8 cellular contexts compared by ENCODE assay signal in genomic region chr18:58991127-58991798, GRCh38.
DNase-seq lines count a peak whose midpoint lies in the region; ATAC-seq and TF ChIP-seq lines count a peak whose summit lies in the region.

No MANE protein-coding gene starts in this region.

- in situ Hi-C loops in GM13976 (cut with MboI; ENCODE audit: low sequenced_read_pairs, unreplicated experiment): no loop called here

- H3K4me3 ChIP-seq in HCT116 (replicated peaks in 1 of 2; ENCODE audit: low read depth in 1 of 2, low read length in 2 of 2) (peak overlapping the region in 1 of 2 experiments; percentile 18; a peak in 1 of 4 replicates), OCI-LY3 (ENCODE audit: low read length) (peak overlapping the region; percentile 27), lung (no peak overlapping the region)

- H3K27me3 ChIP-seq in HCT116 (ENCODE audit: insufficient read depth, low read length): no peaks in the 10 kb centered on the region
- no peaks in the 10 kb centered on the region for H3K27me3 ChIP-seq in OCI-LY3 (ENCODE audit: low read depth, low read length)
- H3K27me3 ChIP-seq in lung (ENCODE audit: control insufficient read depth, insufficient read depth): no peaks in the 10 kb centered on the region

- TF ChIP-seq RAD21 in HCT116 (IDR thresholded peaks at IDR 0.05; ENCODE audit: low read depth): 0 out of 2 replicates have a peak, but pooled peaks have one; percentile 15

- no peak for TF ChIP-seq CTCF in GM13976 (IDR thresholded peaks at IDR 0.05; ENCODE audit: borderline replicate concordance, control extremely low read depth, extremely low read depth, insufficient read depth, missing control alignments)
- TF ChIP-seq CTCF in HCT116 (IDR thresholded peaks at IDR 0.05 in 2 of 3, conservative IDR thresholded peaks at IDR 0.05 in 1 of 3; ENCODE audit: borderline replicate concordance in 1 of 3, insufficient read depth in 1 of 3, low read depth in 2 of 3, low read length in 2 of 3): no peak
- no peak for TF ChIP-seq CTCF in OCI-LY3 (IDR thresholded peaks at IDR 0.05; ENCODE audit: low read depth, low read length)
- no peak for TF ChIP-seq CTCF in lung (IDR thresholded peaks at IDR 0.05; ENCODE audit: control extremely low read depth, extremely low read depth)

- TF ChIP-seq POLR2A in HCT116 (IDR thresholded peaks at IDR 0.05; ENCODE audit: borderline replicate concordance, extremely low read depth, insufficient read depth, insufficient read length): no peak

- no peaks in the 10 kb centered on the region for H3K79me2 ChIP-seq in HCT116 (ENCODE audit: insufficient read depth, low read length)
- no peaks in the 10 kb centered on the region for H3K79me2 ChIP-seq in OCI-LY3 (ENCODE audit: low read length)

- H3K9ac ChIP-seq in HCT116 (ENCODE audit: low read length) (no peak overlapping the region), OCI-LY3 (ENCODE audit: low read length) (no peak overlapping the region; the same call in 1 of the 2 replicates)

- DNase-seq in GM13976 (ENCODE audit: low spot score): peak; percentile 52
- no peak for DNase-seq in HCT116 (ENCODE audit: low read depth, low spot score)
- DNase-seq in lung (ENCODE audit: low spot score): no peak
- no peak for DNase-seq in iPS-NIHi11 (ENCODE audit: low spot score)
- no peak for DNase-seq in Kasumi-1 (lab: John Stamatoyannopoulos, UW)
- no peak for DNase-seq in activated CD4-positive, alpha-beta T cell treated with anti-CD3 and anti-CD28 coated beads for 1 hour
- no peak for DNase-seq in AML-193 (lab: John Stamatoyannopoulos, UW)

- H3K4me2 ChIP-seq in HCT116 (ENCODE audit: low read length) (peak overlapping the region; percentile 66), OCI-LY3 (ENCODE audit: low read length) (peak overlapping the region; percentile 68)

- no peaks in the 10 kb centered on the region; the same call in 1 of the 2 replicates for H3K9me2 ChIP-seq in HCT116 (ENCODE audit: insufficient read depth)

- CTCF ChIA-PET in HCT116 (lab: Charles Lee): no interaction called here

- RAD21 ChIA-PET in HCT116 (lab: Charles Lee; ENCODE audit: low non-redundant PET in 1 of 2, low total read pairs in 2 of 2, uncharacterized antibody in 2 of 2, unreplicated experiment in 2 of 2): no interaction called here

- no peaks in the 10 kb centered on the region for H3K9me3 ChIP-seq in HCT116 (ENCODE audit: control insufficient read depth in 1 of 2, insufficient read depth in 1 of 2, low read depth in 1 of 2, low read length in 2 of 2)
- H3K9me3 ChIP-seq in OCI-LY3 (ENCODE audit: insufficient read depth, low read length): peaks cover 26% of the 10 kb centered on the region; the same call in 1 of the 2 replicates
- no peaks in the 10 kb centered on the region for H3K9me3 ChIP-seq in lung (ENCODE audit: control insufficient read depth in 2 of 2, insufficient read depth in 1 of 2, low read length in 1 of 2)

- WGBS in lung, 2 donors: 73 to 77% methylated on average over 7 of the region's 7 CpGs

- intact Hi-C loops in HCT116 (cut with micrococcal nuclease): no loop called here

- H2AFZ ChIP-seq in HCT116 (ENCODE audit: low read depth, low read length, poor library complexity, severe bottlenecking): peak overlapping the region; percentile 75
- peak overlapping the region; percentile 3; the same call in 1 of the 2 replicates for H2AFZ ChIP-seq in OCI-LY3 (ENCODE audit: low read depth, low read length)

- ATAC-seq in HCT116 (peak; percentile 58), lung (ENCODE audit: insufficient read depth, low FRiP score) (peak; percentile 10)

- H3K27ac ChIP-seq in HCT116 (ENCODE audit: low read depth, low read length) (no peak overlapping the region), OCI-LY3 (ENCODE audit: low read length) (peak overlapping the region; percentile 1), lung (ENCODE audit: low read depth in 1 of 2, low read length in 1 of 2) (peak overlapping the region; percentile 44 to 72)

- H4K20me1 ChIP-seq in HCT116 (ENCODE audit: insufficient read depth) (no peaks in the 10 kb centered on the region), OCI-LY3 (ENCODE audit: insufficient read depth, low read length) (no peaks in the 10 kb centered on the region)

- no TSS peak for BruUV-seq in HCT116 (replicated peaks; lab: Mats Ljungman, UMichigan)

- H3K36me3 ChIP-seq in HCT116 (ENCODE audit: control insufficient read depth in 1 of 2, insufficient read depth in 2 of 2, low read length in 2 of 2): no peaks in the 10 kb centered on the region
- peaks cover 36% of the 10 kb centered on the region for H3K36me3 ChIP-seq in OCI-LY3 (replicated peaks; ENCODE audit: low read depth, low read length)
- no peaks in the 10 kb centered on the region for H3K36me3 ChIP-seq in lung (ENCODE audit: control insufficient read depth in 2 of 2, insufficient read depth in 2 of 2, low read length in 2 of 2)

- POLR2A ChIA-PET in HCT116 (lab: Charles Lee): interaction anchor here (1.0 kb wide), 1 partner anchor 10 kb away, joined by 3 read pairs; no protein-coding TSS in a partner anchor

- H3K4me1 ChIP-seq in HCT116 (ENCODE audit: control insufficient read depth in 1 of 2, insufficient read depth in 2 of 2, low read length in 2 of 2): peaks cover 4 to 39% of the 10 kb centered on the region in 2 experiments; a peak in 3 of 4 replicates
- peaks cover 48% of the 10 kb centered on the region for H3K4me1 ChIP-seq in OCI-LY3 (ENCODE audit: low read length)
- H3K4me1 ChIP-seq in lung (ENCODE audit: control insufficient read depth in 2 of 2, insufficient read depth in 2 of 2, low read length in 2 of 2): peaks cover 8 to 18% of the 10 kb centered on the region in 2 donors

TF ChIP-seq in HCT116, 20 proteins besides CTCF, POLR2A, EP300 and RAD21 (continues in another document):
- TF ChIP-seq EGR1 (IDR thresholded peaks at IDR 0.05; ENCODE audit: low read depth) (peak; percentile 29; the same call in 1 of the 2 replicates), SIN3A (IDR thresholded peaks at IDR 0.05; ENCODE audit: low read depth) (no peak), JUND (IDR thresholded peaks at IDR 0.05) (peak; percentile 73), SP1 (IDR thresholded peaks at IDR 0.05; ENCODE audit: low read depth) (peak; percentile 76), SRF (IDR thresholded peaks at IDR 0.05; ENCODE audit: low read depth) (peak; percentile 23; the same call in 1 of the 2 replicates), EZH2 (IDR thresholded peaks at IDR 0.05) (no peak), TCF7L2 (IDR thresholded peaks at IDR 0.05; ENCODE audit: borderline replicate concordance, extremely low read depth, insufficient read depth, insufficient read length) (no peak), ZFX (IDR thresholded peaks at IDR 0.05) (no peak), FOSL1 (IDR thresholded peaks at IDR 0.05; ENCODE audit: low read depth) (peak; percentile 73), ELF1 (IDR thresholded peaks at IDR 0.05; ENCODE audit: borderline replicate concordance, low read depth) (no peak), CBX3 (IDR thresholded peaks at IDR 0.05; ENCODE audit: low read depth) (no peak; the same call in 1 of the 2 replicates), CEBPB (IDR thresholded peaks at IDR 0.05; ENCODE audit: low read depth) (peak; percentile 40; the same call in 1 of the 2 replicates), ZNF274 (IDR thresholded peaks at IDR 0.05; ENCODE audit: low read depth, low read length) (no peak), ZBTB33 (IDR thresholded peaks at IDR 0.05; ENCODE audit: extremely low read depth, insufficient replicate concordance, low read length) (no peak), REST (IDR thresholded peaks at IDR 0.05; ENCODE audit: low read depth) (no peak)
- TF ChIP-seq, protein P1, sequence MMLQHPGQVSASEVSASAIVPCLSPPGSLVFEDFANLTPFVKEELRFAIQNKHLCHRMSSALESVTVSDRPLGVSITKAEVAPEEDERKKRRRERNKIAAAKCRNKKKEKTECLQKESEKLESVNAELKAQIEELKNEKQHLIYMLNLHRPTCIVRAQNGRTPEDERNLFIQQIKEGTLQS (IDR thresholded peaks at IDR 0.05): no peak
